1 cellular context compared by ENCODE assay signal in the genomic region with DNA sequence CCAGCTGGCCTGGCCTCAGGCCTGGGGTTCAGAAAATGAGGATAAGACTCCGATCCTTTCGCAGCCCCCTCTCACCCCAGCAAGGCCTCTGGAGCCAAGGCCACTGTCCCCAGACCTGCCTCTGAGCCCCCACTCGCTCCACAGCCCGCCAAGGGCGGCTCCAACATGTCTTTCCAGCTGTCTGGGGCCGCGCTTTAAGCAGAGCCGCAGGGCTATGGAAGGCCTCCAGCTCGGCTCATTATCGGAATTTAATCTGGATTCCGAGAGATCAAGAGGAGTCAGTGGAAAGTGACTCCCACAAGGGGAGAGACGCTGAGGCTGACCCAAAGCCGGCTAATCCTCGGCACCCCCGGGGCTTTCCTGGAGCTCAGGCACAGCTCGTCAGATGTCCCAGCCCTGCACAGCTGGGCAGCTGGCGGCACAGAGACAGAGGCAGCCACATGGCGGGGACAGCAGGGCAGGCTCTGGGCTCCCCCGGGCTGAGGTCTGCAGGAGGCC.
TF ChIP-seq lines count a peak whose summit lies in the region.

No MANE protein-coding gene starts in this region.

TF ChIP-seq in SK-N-SH treated with all-trans-retinoic acid at 6 μM for 48 hours, 23 proteins besides CTCF, POLR2A, EP300 and RAD21 (continued from another document):
- TF ChIP-seq ISL1 (CRISPR knock-in tag; IDR thresholded peaks at IDR 0.05) = no peak
- no peak for TF ChIP-seq SNAI2 (CRISPR knock-in tag; IDR thresholded peaks at IDR 0.05)
- TF ChIP-seq ZNF8 (CRISPR knock-in tag; IDR thresholded peaks at IDR 0.05) = no peak
- no peak for TF ChIP-seq TCF4 (CRISPR knock-in tag; IDR thresholded peaks at IDR 0.05; ENCODE audit: borderline replicate concordance)
- no peak for TF ChIP-seq ZFP3 (CRISPR knock-in tag; IDR thresholded peaks at IDR 0.05)
TF ChIP-seq in SK-N-SH treated with all-trans-retinoic acid at 6 μM for 48 hours: peak in this region for 0.
